In the genomic region with DNA sequence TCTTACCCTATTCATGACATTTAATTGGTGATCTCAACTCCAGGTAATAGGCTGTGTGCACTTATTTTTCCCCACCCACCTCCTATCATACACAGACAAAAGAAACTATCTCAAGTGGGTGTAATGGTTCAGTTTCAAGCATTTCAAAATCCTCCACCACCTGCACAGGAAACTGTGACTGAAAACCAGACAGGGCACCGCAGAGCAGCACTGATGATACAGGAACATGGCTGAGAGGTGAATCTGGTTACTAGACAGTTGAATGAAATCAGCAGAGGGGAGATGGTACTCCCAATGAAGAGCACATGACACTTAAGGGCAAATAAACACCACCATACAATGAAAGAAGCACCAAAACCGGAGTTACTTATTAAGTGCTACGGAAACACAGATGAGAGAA, we compare ENCODE assay signal across 8 cellular contexts.
DNase-seq lines count a peak whose midpoint lies in the region; ATAC-seq and TF ChIP-seq lines count a peak whose summit lies in the region.

No MANE protein-coding gene starts in this region.

- no peak overlapping the region for H3K4me3 ChIP-seq in osteoblast (ENCODE audit: insufficient read depth, low read length)

- H3K4me3 Mint-ChIP-seq in Calu3 (ENCODE audit: low read depth, unreplicated experiment) = no peak overlapping the region

- H3K4me2 ChIP-seq in osteoblast (ENCODE audit: insufficient read depth, low read length) = peak overlapping the region; percentile 24

- H3K27me3 ChIP-seq in osteoblast (ENCODE audit: insufficient read depth, low read length) = no peaks in the 10 kb centered on the region

- H3K27me3 Mint-ChIP-seq in Calu3 (ENCODE audit: unreplicated experiment) = no peaks in the 10 kb centered on the region

- intact Hi-C loops in Calu3 (cut with micrococcal nuclease; ENCODE audit: unreplicated experiment) = no loop called here

- CTCF ChIA-PET in Calu3 (lab: Charles Lee) = no interaction called here

- H3K36me3 Mint-ChIP-seq in Calu3 (ENCODE audit: insufficient read depth, unreplicated experiment) = no peaks in the 10 kb centered on the region

- peaks cover 78% of the 10 kb centered on the region for H3K79me2 ChIP-seq in osteoblast (ENCODE audit: insufficient read depth, low read length)

- peaks cover 6% of the 10 kb centered on the region for H4K20me1 ChIP-seq in osteoblast (ENCODE audit: insufficient read depth, low read length)

- in situ Hi-C loops in GM13976 (cut with MboI; ENCODE audit: low sequenced_read_pairs, unreplicated experiment) = no loop called here

- peaks cover 4% of the 10 kb centered on the region for H3K36me3 ChIP-seq in osteoblast (ENCODE audit: insufficient read depth, low read length)

- no peak overlapping the region for H2AFZ ChIP-seq in osteoblast (ENCODE audit: low read length)

- H3K27ac Mint-ChIP-seq in Calu3 (ENCODE audit: unreplicated experiment) = no peak overlapping the region

- ATAC-seq in GM21723 (IDR thresholded peaks at IDR 0.05; ENCODE audit: unreplicated experiment) = peak; percentile 99

- TF ChIP-seq CTCF in GM13976 (IDR thresholded peaks at IDR 0.05; ENCODE audit: borderline replicate concordance, control extremely low read depth, extremely low read depth, insufficient read depth, missing control alignments) (no peak), osteoblast (IDR thresholded peaks at IDR 0.05; ENCODE audit: extremely low read depth, low read depth, low read length) (no peak), Calu3 (IDR thresholded peaks at IDR 0.05; ENCODE audit: unreplicated experiment) (no peak)

- no peaks in the 10 kb centered on the region for H3K9me3 ChIP-seq in osteoblast (ENCODE audit: low read depth, low read length)

- BruUV-seq in Calu3 (replicated peaks; lab: Mats Ljungman, UMichigan) = no TSS peak

- DNase-seq in GM13976 (ENCODE audit: low spot score) (peak; percentile 49), NCI-H146 (lab: John Stamatoyannopoulos, UW) (peak; percentile 23), activated T-cell treated with anti-CD3 and anti-CD28 coated beads for 48 hours (ENCODE audit: low read depth) (peak; percentile 68), osteoblast (ENCODE audit: insufficient read length, low spot score, missing footprints) (no peak), amniotic stem cell (lab: John Stamatoyannopoulos, UW) (no peak), DMS79 (lab: John Stamatoyannopoulos, UW) (no peak), Calu3 (no peak)

- H3K9me3 Mint-ChIP-seq in Calu3 (ENCODE audit: low read depth, unreplicated experiment) = peaks cover 2% of the 10 kb centered on the region

- peaks cover 51% of the 10 kb centered on the region for H3K4me1 ChIP-seq in osteoblast (ENCODE audit: insufficient read depth, low read length)

- H3K27ac ChIP-seq in osteoblast (ENCODE audit: low read depth, low read length) = peak overlapping the region; percentile 74

- no peaks in the 10 kb centered on the region for H3K4me1 Mint-ChIP-seq in Calu3 (ENCODE audit: low read depth, unreplicated experiment)

Comparison
In these comparisons a context has a peak if more than half of its experiments do, and no peak if none do; other contexts are left out.
1. DNase-seq: peak in GM13976 (single experiment), NCI-H146 (single experiment) and activated T-cell treated with anti-CD3 and anti-CD28 coated beads for 48 hours (single experiment); none in osteoblast (single experiment), amniotic stem cell (single experiment), DMS79 (single experiment) and Calu3 (single experiment).